28 cellular contexts compared by ENCODE assay signal in the genomic region with DNA sequence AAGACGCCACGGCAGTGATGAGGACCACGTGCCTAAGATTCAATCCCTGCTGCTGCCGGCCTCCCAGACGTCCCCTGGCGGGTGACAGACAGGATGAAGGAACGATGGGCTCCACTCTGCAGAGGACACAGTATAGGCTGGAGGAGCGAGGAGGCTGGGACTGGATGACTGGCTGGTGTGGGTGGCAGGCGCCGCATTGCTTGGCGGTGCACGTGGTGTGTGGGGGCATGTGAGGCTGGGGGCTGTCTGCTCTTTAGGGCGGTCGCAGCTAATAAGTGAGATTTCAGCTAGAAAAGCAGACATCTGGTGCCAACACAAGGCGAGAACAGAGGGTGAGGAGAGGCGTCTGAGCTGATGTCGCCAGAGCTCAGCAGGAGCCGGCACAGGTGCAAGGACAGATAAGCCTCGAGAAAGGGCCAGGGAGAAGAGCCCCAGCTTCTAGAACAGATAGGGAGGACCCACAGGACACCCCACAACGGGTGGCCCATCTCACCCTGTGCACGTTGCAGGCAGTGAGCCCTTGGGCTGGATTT. TPM values are rescaled to one million over a fixed set of nuclear protein-coding genes. Genes with fewer than 3 reads are reported as not detected.
A peak's percentile ranks its signal among the peaks of the same experiment; 100 is the strongest.
DNase-seq lines count a peak whose midpoint lies in the region; FAIRE-seq and TF ChIP-seq lines count a peak whose summit lies in the region.
"Had no signal": no experiment of that assay in that cellular context is flagged by ENCODE, and none has a peak within 500 bp of the region (broad histone marks: within the 10 kb centered on the region; RNA-seq: fewer than 3 reads in every experiment).

No MANE protein-coding gene starts in this region.

- H3K27ac Mint-ChIP-seq in neural progenitor cell (peak overlapping the region; percentile 39), nephron progenitor cell (no peak overlapping the region)
- H3K27ac Mint-ChIP-seq: activated CD4-positive, alpha-beta T cell treated with anti-CD3 and anti-CD28 coated beads, Interleukin-2, amount 10 ng/mL, durations not matched to agents 24 days and 14 days; activated CD8-positive, alpha-beta memory T cell treated with anti-CD3 and anti-CD28 coated beads, Interleukin-2, amount 10 ng/mL, durations not matched to agents 7 days and 5 days; activated T-cell treated with anti-CD3 and anti-CD28 coated beads, Interleukin-2, amount 50 U/mL, for 72 hours; endodermal cell; T-helper 17 cell had no signal

- H3K4me3 ChIP-seq in bronchial epithelial cell (ENCODE audit: low read depth, low read length) (no peak overlapping the region), neural progenitor cell (no peak overlapping the region), MM.1S (ENCODE audit: low read length) (no peak overlapping the region)
- H3K4me3 ChIP-seq: breast epithelium, left lung, SK-N-MC, spleen had no signal

- H3K27ac ChIP-seq in neural progenitor cell (no peak overlapping the region), MM.1S (ENCODE audit: low read length) (no peak overlapping the region), substantia nigra (ENCODE audit: low read depth, low read length, poor library complexity, severe bottlenecking) (no peak overlapping the region)
- H3K27ac ChIP-seq: breast epithelium, left lung, SK-N-MC had no signal

- H3K4me3 Mint-ChIP-seq in neural progenitor cell (peak overlapping the region; percentile 53), nephron progenitor cell (no peak overlapping the region)
- H3K4me3 Mint-ChIP-seq: activated CD4-positive, alpha-beta T cell treated with anti-CD3 and anti-CD28 coated beads, Interleukin-2, amount 10 ng/mL, durations not matched to agents 24 days and 14 days; activated CD8-positive, alpha-beta memory T cell treated with anti-CD3 and anti-CD28 coated beads, Interleukin-2, amount 10 ng/mL, durations not matched to agents 7 days and 5 days; activated T-cell treated with anti-CD3 and anti-CD28 coated beads, Interleukin-2, amount 50 U/mL, for 72 hours; endodermal cell; T-helper 17 cell had no signal

- H4K20me1 ChIP-seq in neural progenitor cell (ENCODE audit: low read depth) (peaks cover 4% of the 10 kb centered on the region), MM.1S (ENCODE audit: insufficient read depth, low read length) (no peaks in the 10 kb centered on the region)

- H3K27me3 ChIP-seq in bronchial epithelial cell (ENCODE audit: control insufficient read depth, insufficient read depth, low read length) (no peaks in the 10 kb centered on the region), neural progenitor cell (no peaks in the 10 kb centered on the region), MM.1S (replicated peaks; ENCODE audit: insufficient read depth, low read length) (no peaks in the 10 kb centered on the region)
- H3K27me3 ChIP-seq: breast epithelium, left lung, spleen had no signal

- H3K4me1 ChIP-seq in neural progenitor cell = no peaks in the 10 kb centered on the region
- H3K4me1 ChIP-seq in MM.1S (ENCODE audit: low read length) = no peaks in the 10 kb centered on the region
- H3K4me1 ChIP-seq: breast epithelium, left lung had no signal

- FAIRE-seq in bronchial epithelial cell (lab: Jason Lieb, UNC) = peak; percentile 64
- FAIRE-seq: frontal cortex, H1, islet of Langerhans had no signal

- H3K36me3 Mint-ChIP-seq in neural progenitor cell (peaks cover 17% of the 10 kb centered on the region), nephron progenitor cell (ENCODE audit: low read depth) (peaks cover 44% of the 10 kb centered on the region)

- H3F3A ChIP-seq in neural progenitor cell (ENCODE audit: low read depth) (no peaks in the 10 kb centered on the region), MM.1S (ENCODE audit: insufficient read depth, low read length) (no peaks in the 10 kb centered on the region)

- no peak overlapping the region for H2AFZ ChIP-seq in neural progenitor cell (replicated peaks)
- no peak overlapping the region for H2AFZ ChIP-seq in MM.1S (ENCODE audit: low read length)

- peaks cover 13% of the 10 kb centered on the region for H3K27me3 Mint-ChIP-seq in neural progenitor cell (ENCODE audit: insufficient read depth, low read depth)
- no peaks in the 10 kb centered on the region for H3K27me3 Mint-ChIP-seq in nephron progenitor cell (ENCODE audit: low read depth, poor library complexity)
- H3K27me3 Mint-ChIP-seq: activated CD4-positive, alpha-beta T cell treated with anti-CD3 and anti-CD28 coated beads, Interleukin-2, amount 10 ng/mL, durations not matched to agents 24 days and 14 days; activated CD8-positive, alpha-beta memory T cell treated with anti-CD3 and anti-CD28 coated beads, Interleukin-2, amount 10 ng/mL, durations not matched to agents 7 days and 5 days; T-helper 17 cell had no signal

- H3K4me1 Mint-ChIP-seq in neural progenitor cell (no peaks in the 10 kb centered on the region), nephron progenitor cell (peaks cover 12% of the 10 kb centered on the region)
- H3K4me1 Mint-ChIP-seq: activated CD4-positive, alpha-beta T cell treated with anti-CD3 and anti-CD28 coated beads, Interleukin-2, amount 10 ng/mL, durations not matched to agents 24 days and 14 days; activated CD8-positive, alpha-beta memory T cell treated with anti-CD3 and anti-CD28 coated beads, Interleukin-2, amount 10 ng/mL, durations not matched to agents 7 days and 5 days; endodermal cell; T-helper 17 cell had no signal

- H3K4me2 ChIP-seq in neural progenitor cell = no peak overlapping the region
- H3K4me2 ChIP-seq in MM.1S (ENCODE audit: low read depth, low read length) = no peak overlapping the region

- no peaks in the 10 kb centered on the region for H3K9me3 Mint-ChIP-seq in neural progenitor cell
- no peaks in the 10 kb centered on the region for H3K9me3 Mint-ChIP-seq in nephron progenitor cell
- H3K9me3 Mint-ChIP-seq: activated CD4-positive, alpha-beta T cell treated with anti-CD3 and anti-CD28 coated beads, Interleukin-2, amount 10 ng/mL, durations not matched to agents 24 days and 14 days; activated T-cell treated with anti-CD3 and anti-CD28 coated beads, Interleukin-2, amount 50 U/mL, for 72 hours; endodermal cell had no signal

- DNase-seq in Ammon's horn (ENCODE audit: low spot score) (peak; percentile 53), NCI-H2171 (lab: John Stamatoyannopoulos, UW) (peak; percentile 17), bronchial epithelial cell (ENCODE audit: low read depth) (no peak), neural progenitor cell (ENCODE audit: low spot score) (no peak), MM.1S (no peak), nephron progenitor cell (no peak), iPS-NIHi11 (ENCODE audit: low spot score) (no peak), substantia nigra (lab: John Stamatoyannopoulos, UW) (no peak)
- DNase-seq: activated CD4-positive, alpha-beta T cell treated with anti-CD3 and anti-CD28 coated beads, Interleukin-2, amount 10 ng/mL, durations not matched to agents 24 days and 14 days; activated CD8-positive, alpha-beta memory T cell treated with anti-CD3 and anti-CD28 coated beads, Interleukin-2, amount 10 ng/mL, durations not matched to agents 7 days and 5 days; activated naive CD4-positive, alpha-beta T cell treated with Interleukin-2 at 50 U/mL for 16 hours; activated T-cell treated with anti-CD3 and anti-CD28 coated beads, Interleukin-2, amount 50 U/mL, for 72 hours; amniotic stem cell; endodermal cell; left lung; mesendoderm; NCI-H1105; NCI-H2029; NCI-H2227 treated with DMSO at 0.1 percent for 48 hours; NCI-H748 treated with DMSO at 0.1 percent for 48 hours; T-helper 17 cell; trophoblast cell had no signal

- no peak overlapping the region for H3K9ac ChIP-seq in neural progenitor cell
- no peak overlapping the region for H3K9ac ChIP-seq in MM.1S (ENCODE audit: low read length)

- no peak for TF ChIP-seq CTCF in bronchial epithelial cell (IDR thresholded peaks at IDR 0.05; ENCODE audit: insufficient read depth, low read length, severe bottlenecking)
- no peak for TF ChIP-seq CTCF in neural progenitor cell (IDR thresholded peaks at IDR 0.05)
- no peak for TF ChIP-seq CTCF in MM.1S (IDR thresholded peaks at IDR 0.05; ENCODE audit: low read length)
- no peak for TF ChIP-seq CTCF in nephron progenitor cell (IDR thresholded peaks at IDR 0.05)

- H3K36me3 ChIP-seq in bronchial epithelial cell (ENCODE audit: control insufficient read depth, insufficient read depth, low read length) = peaks cover 2% of the 10 kb centered on the region
- H3K36me3 ChIP-seq in neural progenitor cell = no peaks in the 10 kb centered on the region
- no peaks in the 10 kb centered on the region for H3K36me3 ChIP-seq in MM.1S (replicated peaks; ENCODE audit: insufficient read depth, low read length)
- H3K36me3 ChIP-seq: breast epithelium had no signal

- H3K79me2 ChIP-seq in neural progenitor cell (ENCODE audit: low read depth) (no peaks in the 10 kb centered on the region), MM.1S (ENCODE audit: low read length) (no peaks in the 10 kb centered on the region)

- no peaks in the 10 kb centered on the region for H3K9me2 ChIP-seq in MM.1S (replicated peaks; ENCODE audit: insufficient read depth, low read length)

- no peaks in the 10 kb centered on the region for H3K9me3 ChIP-seq in neural progenitor cell (ENCODE audit: low read depth)
- no peaks in the 10 kb centered on the region for H3K9me3 ChIP-seq in MM.1S (replicated peaks; ENCODE audit: insufficient read depth, low read length)
- H3K9me3 ChIP-seq: breast epithelium, left lung, spleen had no signal

RNA-seq across cellular contexts. Expression of gene TSPAN4, which starts 33.2 kb away (rescaled TPM):
- total RNA-seq in bronchial epithelial cell (50.8 and 71.6 TPM in 2 replicates), neural progenitor cell (ENCODE audit: low replicate concordance) (19.6 and 58.2 TPM in 2 replicates)

RNA-seq across cellular contexts. Expression of gene POLR2L, which starts 33.5 kb away (rescaled TPM):
- 8.7 and 51.6 TPM in 2 replicates for total RNA-seq in bronchial epithelial cell
- total RNA-seq in neural progenitor cell (ENCODE audit: low replicate concordance) = 12.9 and 27.5 TPM in 2 replicates

RNA-seq across cellular contexts. Expression of gene CHID1, which starts 34.8 kb away (rescaled TPM):
- total RNA-seq in bronchial epithelial cell (34.1 and 42.6 TPM in 2 replicates), neural progenitor cell (ENCODE audit: low replicate concordance) (56.6 and 62.9 TPM in 2 replicates)

RNA-seq across cellular contexts. Expression of gene CD151, which starts 43.1 kb away (rescaled TPM):
- total RNA-seq in bronchial epithelial cell (321 and 324 TPM in 2 replicates), neural progenitor cell (ENCODE audit: low replicate concordance) (37.4 and 82.2 TPM in 2 replicates)

RNA-seq across cellular contexts. Expression of gene CRACR2B, which starts 48.1 kb away (rescaled TPM):
- total RNA-seq in bronchial epithelial cell (0.51 and 0.53 TPM in 2 replicates), neural progenitor cell (ENCODE audit: low replicate concordance) (3.9 and 11.6 TPM in 2 replicates)

Comparison
In these comparisons a context has a peak if more than half of its experiments do, and no peak if none do; other contexts are left out.
1. DNase-seq: peak in Ammon's horn (single experiment) and NCI-H2171 (single experiment); none in bronchial epithelial cell (single experiment), neural progenitor cell (single experiment), MM.1S (single experiment), nephron progenitor cell (single experiment), iPS-NIHi11 (single experiment) and substantia nigra (0 of 49).